In genomic region chr20:47358672-47359532, GRCh38 we compare ENCODE assay signal across 8 cellular contexts. TPM values are rescaled to one million over a fixed set of nuclear protein-coding genes. Genes with fewer than 3 reads are reported as not detected.
DNase-seq lines count a peak whose midpoint lies in the region; ATAC-seq and TF ChIP-seq lines count a peak whose summit lies in the region.

No MANE protein-coding gene starts in this region.

- intact Hi-C loops in cardiac septum (cut with DNase I) = loop anchor here (1.0 to 5.0 kb wide), 2 partner anchors 40 to 82 kb away; no protein-coding TSS in a partner anchor

- peak overlapping the region; percentile 39 for H3K4me2 ChIP-seq in parathyroid adenoma (ENCODE audit: low read length)

- no peaks in the 10 kb centered on the region for H3K27me3 ChIP-seq in parathyroid adenoma (ENCODE audit: control insufficient read depth, insufficient read depth, low read length)

- H3K4me1 ChIP-seq in parathyroid adenoma = peaks cover 59% of the 10 kb centered on the region

- H3K27me3 Mint-ChIP-seq in activated naive CD8-positive, alpha-beta T cell treated with anti-CD3 and anti-CD28 coated beads, Interleukin-2, amount 50 U/mL, for 24 hours = no peaks in the 10 kb centered on the region

- H3K9me3 Mint-ChIP-seq in activated naive CD8-positive, alpha-beta T cell treated with anti-CD3 and anti-CD28 coated beads, Interleukin-2, amount 50 U/mL, for 24 hours = no peaks in the 10 kb centered on the region

- no peak overlapping the region for H3K4me3 Mint-ChIP-seq in activated naive CD8-positive, alpha-beta T cell treated with anti-CD3 and anti-CD28 coated beads, Interleukin-2, amount 50 U/mL, for 24 hours

- peak overlapping the region; percentile 99 for H3K27ac ChIP-seq in parathyroid adenoma

- H3K9me3 ChIP-seq in parathyroid adenoma (ENCODE audit: control insufficient read depth, low read length) = no peaks in the 10 kb centered on the region

- DNase-seq in stimulated activated CD4-positive, alpha-beta T cell treated with anti-CD3 and anti-CD28 coated beads, Interleukin-15, amount 100 ng/mL, for 24 hours = peak; percentile 14
- no peak for DNase-seq in stimulated activated CD4-positive, alpha-beta T cell treated with anti-CD3 and anti-CD28 coated beads, Interleukin-4, amount 100 ng/mL, for 24 hours
- DNase-seq in NCI-H2227 (lab: John Stamatoyannopoulos, UW; ENCODE audit: unreplicated experiment) = peak; percentile 75
- no peak for DNase-seq in activated naive CD8-positive, alpha-beta T cell treated with anti-CD3 and anti-CD28 coated beads, Interleukin-2, amount 50 U/mL, for 24 hours
- DNase-seq in cardiac septum (ENCODE audit: low spot score) = peak; percentile 81
- no peak for DNase-seq in NCI-H1048 (lab: John Stamatoyannopoulos, UW)

- H3K36me3 ChIP-seq in parathyroid adenoma (ENCODE audit: control insufficient read depth, insufficient read depth, low read length) = no peaks in the 10 kb centered on the region

- H3K36me3 Mint-ChIP-seq in activated naive CD8-positive, alpha-beta T cell treated with anti-CD3 and anti-CD28 coated beads, Interleukin-2, amount 50 U/mL, for 24 hours (ENCODE audit: low read depth) = peaks cover 12% of the 10 kb centered on the region

- no peak for ATAC-seq in activated naive CD8-positive, alpha-beta T cell treated with anti-CD3 and anti-CD28 coated beads, Interleukin-2, amount 50 U/mL, for 24 hours
- ATAC-seq in GM18907 (IDR thresholded peaks at IDR 0.05; ENCODE audit: unreplicated experiment) = no peak

- no peak for TF ChIP-seq CTCF in parathyroid adenoma (IDR thresholded peaks at IDR 0.05)

- peak overlapping the region; percentile 70 for H3K27ac Mint-ChIP-seq in activated naive CD8-positive, alpha-beta T cell treated with anti-CD3 and anti-CD28 coated beads, Interleukin-2, amount 50 U/mL, for 24 hours

- peak overlapping the region; percentile 14 for H3K4me3 ChIP-seq in parathyroid adenoma (ENCODE audit: low read depth, low read length)

- H3K79me2 ChIP-seq in parathyroid adenoma = peaks cover 5% of the 10 kb centered on the region

- peaks cover 46% of the 10 kb centered on the region for H3K4me1 Mint-ChIP-seq in activated naive CD8-positive, alpha-beta T cell treated with anti-CD3 and anti-CD28 coated beads, Interleukin-2, amount 50 U/mL, for 24 hours

- H3K9ac ChIP-seq in parathyroid adenoma = peak overlapping the region; percentile 16

- H2AFZ ChIP-seq in parathyroid adenoma = peak overlapping the region; percentile 79

RNA-seq across cellular contexts. Expression of gene ZMYND8, which starts 2.4 kb away (rescaled TPM):
- 25.7 TPM for total RNA-seq in cardiac septum

Comparison
In these comparisons a context has a peak if more than half of its experiments do, and no peak if none do; other contexts are left out.
1. DNase-seq: peak in stimulated activated CD4-positive, alpha-beta T cell treated with anti-CD3 and anti-CD28 coated beads, Interleukin-15, amount 100 ng/mL, for 24 hours (single experiment), NCI-H2227 (single experiment) and cardiac septum (single experiment); none in stimulated activated CD4-positive, alpha-beta T cell treated with anti-CD3 and anti-CD28 coated beads, Interleukin-4, amount 100 ng/mL, for 24 hours (single experiment), activated naive CD8-positive, alpha-beta T cell treated with anti-CD3 and anti-CD28 coated beads, Interleukin-2, amount 50 U/mL, for 24 hours (single experiment) and NCI-H1048 (single experiment).